22 cellular contexts compared by ENCODE assay signal in the genomic region with DNA sequence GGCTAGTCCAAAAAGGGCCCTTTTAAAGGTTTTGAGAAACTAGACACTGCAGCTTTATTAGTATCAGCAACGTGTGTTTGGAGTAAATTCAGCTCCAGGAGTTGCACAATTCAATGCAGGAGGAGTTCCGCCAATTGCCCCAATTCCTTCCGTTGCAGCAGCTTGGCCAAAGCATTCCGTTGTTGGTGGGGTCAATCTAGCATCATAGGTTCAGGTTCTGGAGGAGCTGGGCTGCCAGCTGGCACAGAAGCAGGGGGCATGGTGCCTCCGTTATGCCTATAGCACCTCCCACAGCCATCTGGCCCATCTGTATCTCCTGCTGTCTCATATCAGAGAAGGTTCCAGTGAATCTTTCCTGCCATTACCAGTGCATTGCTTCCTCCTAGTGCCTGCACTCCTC. TPM values are rescaled to one million over a fixed set of nuclear protein-coding genes. Genes with fewer than 3 reads are reported as not detected.
DNase-seq lines count a peak whose midpoint lies in the region; ATAC-seq and TF ChIP-seq lines count a peak whose summit lies in the region.
"Had no signal": no experiment of that assay in that cellular context is flagged by ENCODE, and none has a peak within 500 bp of the region (broad histone marks: within the 10 kb centered on the region; RNA-seq: fewer than 3 reads in every experiment).

No MANE protein-coding gene starts in this region.

- peak; percentile 12 to 20 for ATAC-seq in stimulated activated naive B cell treated with anti-CD40 and anti-IgM and Interleukin-4, amounts not matched to agents 10 μg/mL and 1 μg/mL and 100 μg/mL, for 72 hours (replicated peaks)
- no peak for ATAC-seq in HG03354 (IDR thresholded peaks at IDR 0.05; ENCODE audit: poor library complexity, severe bottlenecking, unreplicated experiment)
- ATAC-seq: gastrocnemius medialis; PC-3; sciatic nerve; stimulated activated effector memory CD8-positive, alpha-beta T cell treated with anti-CD3 and anti-CD28 coated beads, Interleukin-12 subunit alpha, Interleukin-12 subunit beta, amount 100 ng/mL, for 72 hours had no signal

- H3K9me3 Mint-ChIP-seq in endothelial cell (ENCODE audit: unreplicated experiment), result no peaks in the 10 kb centered on the region
- H3K9me3 Mint-ChIP-seq in stimulated activated naive B cell treated with anti-CD40 and anti-IgM and Interleukin-4, amounts not matched to agents 10 μg/mL and 1 μg/mL and 100 μg/mL, for 72 hours, result no peaks in the 10 kb centered on the region
- H3K9me3 Mint-ChIP-seq: activated naive CD4-positive, alpha-beta T cell treated with anti-CD3 and anti-CD28 coated beads, Interleukin-2, amount 50 U/mL, for 72 hours; dendritic cell treated with granulocyte-macrophage colony-stimulating factor and Interleukin-4, amounts not matched to agents 40 ng/mL and 50 ng/mL, for 4 days; stimulated activated effector memory CD8-positive, alpha-beta T cell treated with anti-CD3 and anti-CD28 coated beads, Interleukin-12 subunit alpha, Interleukin-12 subunit beta, amount 100 ng/mL, for 72 hours; T-helper 2 cell treated with Interferon-gamma antibody and Interleukin-4, amounts not matched to agents 5 μg/mL and 100 μg/mL, for 36 hours had no signal

- H3K4me3 Mint-ChIP-seq in endothelial cell (ENCODE audit: unreplicated experiment), result peak overlapping the region; percentile 35
- peak overlapping the region; percentile 15 to 23 for H3K4me3 Mint-ChIP-seq in stimulated activated naive B cell treated with anti-CD40 and anti-IgM and Interleukin-4, amounts not matched to agents 10 μg/mL and 1 μg/mL and 100 μg/mL, for 72 hours
- H3K4me3 Mint-ChIP-seq: activated CD4-positive, alpha-beta T cell treated with anti-CD3 and anti-CD28 coated beads, Interleukin-2, amount 10 ng/mL, durations not matched to agents 7 days and 5 days; CD4-positive, CD25-positive, alpha-beta regulatory T cell; dendritic cell treated with granulocyte-macrophage colony-stimulating factor and Interleukin-4, amounts not matched to agents 40 ng/mL and 50 ng/mL, for 4 days; stimulated activated effector memory CD8-positive, alpha-beta T cell treated with anti-CD3 and anti-CD28 coated beads, Interleukin-12 subunit alpha, Interleukin-12 subunit beta, amount 100 ng/mL, for 72 hours; T-helper 2 cell treated with Interferon-gamma antibody and Interleukin-4, amounts not matched to agents 5 μg/mL and 100 μg/mL, for 36 hours had no signal

- DNase-seq in NCI-H524 treated with DMSO at 0.1 percent for 48 hours (lab: John Stamatoyannopoulos, UW) (peak; percentile 85), endothelial cell (ENCODE audit: low spot score) (no peak), CD1c-positive myeloid dendritic cell (ENCODE audit: extremely low spot score) (no peak)
- DNase-seq in stimulated activated naive B cell treated with anti-CD40 and anti-IgM and Interleukin-4, amounts not matched to agents 10 μg/mL and 1 μg/mL and 100 μg/mL, for 72 hours, result no peak
- no peak for DNase-seq in activated T-cell treated with anti-CD3 and anti-CD28 coated beads, Interleukin-2, amount 50 U/mL, for 48 hours
- DNase-seq: activated CD4-positive, alpha-beta T cell treated with anti-CD3 and anti-CD28 coated beads, Interleukin-2, amount 10 ng/mL, durations not matched to agents 7 days and 5 days; esophagus squamous epithelium; gastrocnemius medialis; mammary epithelial cell; NCI-H2227 treated with DMSO at 0.1 percent for 48 hours; PC-3; Right ventricle myocardium superior; stimulated activated CD4-positive, alpha-beta T cell treated with anti-CD3 and anti-CD28 coated beads, Interleukin-4, amount 100 ng/mL, for 24 hours; testis had no signal

- H3K4me1 Mint-ChIP-seq in endothelial cell (ENCODE audit: unreplicated experiment), result peaks cover 14% of the 10 kb centered on the region
- peaks cover 44 to 65% of the 10 kb centered on the region in 2 donors for H3K4me1 Mint-ChIP-seq in stimulated activated naive B cell treated with anti-CD40 and anti-IgM and Interleukin-4, amounts not matched to agents 10 μg/mL and 1 μg/mL and 100 μg/mL, for 72 hours

- TF ChIP-seq POLR2A in GM19193 (IDR thresholded peaks at IDR 0.05; ENCODE audit: extremely low read depth, insufficient read depth, insufficient read length), result peak; percentile 21

- no peaks in the 10 kb centered on the region for H3K27me3 Mint-ChIP-seq in endothelial cell (ENCODE audit: unreplicated experiment)
- no peaks in the 10 kb centered on the region for H3K27me3 Mint-ChIP-seq in stimulated activated naive B cell treated with anti-CD40 and anti-IgM and Interleukin-4, amounts not matched to agents 10 μg/mL and 1 μg/mL and 100 μg/mL, for 72 hours
- H3K27me3 Mint-ChIP-seq: activated CD4-positive, alpha-beta T cell treated with anti-CD3 and anti-CD28 coated beads, Interleukin-2, amount 10 ng/mL, durations not matched to agents 7 days and 5 days; CD4-positive, CD25-positive, alpha-beta regulatory T cell; dendritic cell treated with granulocyte-macrophage colony-stimulating factor and Interleukin-4, amounts not matched to agents 40 ng/mL and 50 ng/mL, for 4 days had no signal

- H3K27ac Mint-ChIP-seq in endothelial cell (ENCODE audit: unreplicated experiment), result no peak overlapping the region
- H3K27ac Mint-ChIP-seq in stimulated activated naive B cell treated with anti-CD40 and anti-IgM and Interleukin-4, amounts not matched to agents 10 μg/mL and 1 μg/mL and 100 μg/mL, for 72 hours, result peak overlapping the region; percentile 89
- H3K27ac Mint-ChIP-seq: activated CD4-positive, alpha-beta T cell treated with anti-CD3 and anti-CD28 coated beads, Interleukin-2, amount 10 ng/mL, durations not matched to agents 7 days and 5 days; dendritic cell treated with granulocyte-macrophage colony-stimulating factor and Interleukin-4, amounts not matched to agents 40 ng/mL and 50 ng/mL, for 4 days; stimulated activated effector memory CD8-positive, alpha-beta T cell treated with anti-CD3 and anti-CD28 coated beads, Interleukin-12 subunit alpha, Interleukin-12 subunit beta, amount 100 ng/mL, for 72 hours; T-helper 2 cell treated with Interferon-gamma antibody and Interleukin-4, amounts not matched to agents 5 μg/mL and 100 μg/mL, for 36 hours had no signal

- TF ChIP-seq CTCF in endothelial cell (IDR thresholded peaks at IDR 0.05; ENCODE audit: unreplicated experiment), result no peak

- peaks cover 14% of the 10 kb centered on the region for H3K36me3 Mint-ChIP-seq in endothelial cell (ENCODE audit: low read depth, unreplicated experiment)
- peaks cover 66 to 72% of the 10 kb centered on the region in 2 donors for H3K36me3 Mint-ChIP-seq in stimulated activated naive B cell treated with anti-CD40 and anti-IgM and Interleukin-4, amounts not matched to agents 10 μg/mL and 1 μg/mL and 100 μg/mL, for 72 hours

RNA-seq across cellular contexts. Expression of a gene that starts 55.4 kb away (rescaled TPM):
- total RNA-seq in endothelial cell (ENCODE audit: unreplicated experiment), result 16.4 TPM
